ENCODE assay signal across 10 cellular contexts in genomic region chr15:100306098-100306497, GRCh38. TPM values are rescaled to one million over a fixed set of nuclear protein-coding genes. Genes with fewer than 3 reads are reported as not detected.
"Had no signal": no experiment of that assay in that cellular context is flagged by ENCODE, and none has a peak within 500 bp of the region (broad histone marks: within the 10 kb centered on the region; RNA-seq: fewer than 3 reads in every experiment).

No MANE protein-coding gene starts in this region.

- H3K27ac ChIP-seq: GM23248, HL-60 had no signal

- H3K4me3 ChIP-seq: GM23248, HAP-1 had no signal

- H3K9me3 ChIP-seq: HAP-1 had no signal

- H3K4me3 Mint-ChIP-seq: HFFc6, IgD-negative memory B cell had no signal

- H3K36me3 Mint-ChIP-seq: IgD-negative memory B cell had no signal

- H3K4me1 Mint-ChIP-seq: IgD-negative memory B cell had no signal

- H3K36me3 ChIP-seq: HAP-1 had no signal

- H2AFZ ChIP-seq: GM23248 had no signal

- H3K9ac ChIP-seq: GM23248 had no signal

- H3K27ac Mint-ChIP-seq: HFFc6, IgD-negative memory B cell had no signal

- ATAC-seq: HCT116, HepG2 had no signal

- DNase-seq: GM23248, GOT3, H7, HFFc6, KBM-7 had no signal

- H3K4me1 ChIP-seq: HAP-1 had no signal

RNA-seq across cellular contexts. Expression of gene ADAMTS17, which starts 35.7 kb away (rescaled TPM):
- total RNA-seq: GM23248, HFFc6 had no signal
